In the genomic region with DNA sequence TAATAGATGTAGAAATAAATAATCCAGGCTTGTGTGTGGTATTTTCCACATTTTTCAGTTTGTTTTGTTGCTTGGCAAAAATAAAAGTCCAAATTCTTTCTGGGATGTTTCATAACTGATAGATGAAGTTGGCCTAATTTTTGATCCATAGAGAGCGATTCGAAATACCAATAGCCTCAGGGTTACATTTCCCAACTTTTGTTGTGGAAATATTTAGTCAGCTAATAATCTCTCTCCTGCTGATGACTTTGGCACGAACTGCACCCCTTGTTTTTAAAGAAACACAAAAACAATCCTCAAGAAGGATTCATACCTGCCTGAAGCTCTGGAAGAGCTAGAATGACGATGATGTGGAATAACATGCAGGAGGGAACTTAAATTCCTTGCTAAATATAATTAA, we compare ENCODE assay signal across 20 cellular contexts.
"Had no signal": no experiment of that assay in that cellular context is flagged by ENCODE, and none has a peak within 500 bp of the region (broad histone marks: within the 10 kb centered on the region; RNA-seq: fewer than 3 reads in every experiment).

No MANE protein-coding gene starts in this region.

- H3K27me3 ChIP-seq: colonic mucosa, gastroesophageal sphincter, hepatocyte, neutrophil, sigmoid colon, transverse colon had no signal

- H3K4me1 ChIP-seq: colonic mucosa, gastroesophageal sphincter, sigmoid colon, stomach, transverse colon had no signal

- DNase-seq: colonic mucosa; dermis blood vessel endothelial cell; erythroblast; foreskin fibroblast; glutamatergic neuron; kidney; left cardiac atrium; left ventricle myocardium superior; naive thymus-derived CD4-positive, alpha-beta T cell; posterior cingulate gyrus; sigmoid colon; stimulated activated naive CD4-positive, alpha-beta T cell; stomach; substantia nigra; transverse colon had no signal

- H3K27ac ChIP-seq: colonic mucosa, gastroesophageal sphincter, hepatocyte, neutrophil, sigmoid colon, stomach, thoracic aorta, transverse colon had no signal

- H3K4me3 ChIP-seq: colonic mucosa, gastroesophageal sphincter, hepatocyte, sigmoid colon, skin epidermis, stomach, thoracic aorta, transverse colon had no signal

- H3K36me3 ChIP-seq: colonic mucosa, gastroesophageal sphincter, neutrophil, sigmoid colon, stomach, thoracic aorta, transverse colon had no signal

- H3K9me3 ChIP-seq: colonic mucosa, gastroesophageal sphincter, neutrophil, sigmoid colon, stomach, thoracic aorta, transverse colon had no signal

- ATAC-seq: gastroesophageal sphincter; left cardiac atrium; left ventricle myocardium superior; naive thymus-derived CD4-positive, alpha-beta T cell had no signal
